Comparison of ENCODE assay signal across 1 cellular context in the genomic region with DNA sequence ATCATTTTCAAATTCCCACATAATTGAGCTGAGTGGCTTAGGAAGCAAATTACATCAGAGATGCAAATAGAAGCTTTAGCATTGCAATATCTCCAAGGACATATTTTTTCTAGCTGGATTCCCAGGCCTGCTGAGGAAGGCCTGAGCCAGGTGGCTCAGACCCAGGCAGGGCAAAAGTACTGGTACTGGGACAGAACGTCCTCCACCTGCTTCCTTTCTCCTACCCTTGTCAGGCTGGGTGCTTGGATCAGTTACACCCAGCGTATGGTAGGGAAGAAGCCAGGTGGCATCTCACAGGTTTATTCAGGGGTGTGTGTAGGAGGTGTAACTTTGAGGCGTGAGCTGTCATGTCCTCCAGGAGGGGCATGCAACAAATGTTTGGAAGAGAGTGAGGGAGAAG.
TF ChIP-seq lines count a peak whose summit lies in the region.

No MANE protein-coding gene starts in this region.

TF ChIP-seq in H1, 55 proteins besides CTCF, POLR2A, EP300 and RAD21:
- no peak for TF ChIP-seq CEBPB (IDR thresholded peaks at IDR 0.05; ENCODE audit: low read depth, low read length)
- TF ChIP-seq PHF8 (conservative IDR thresholded peaks at IDR 0.05; ENCODE audit: low read depth, low read length) = no peak
- TF ChIP-seq NRF1 (IDR thresholded peaks at IDR 0.05; ENCODE audit: low read depth, low read length) = no peak
- TF ChIP-seq, protein P1, sequence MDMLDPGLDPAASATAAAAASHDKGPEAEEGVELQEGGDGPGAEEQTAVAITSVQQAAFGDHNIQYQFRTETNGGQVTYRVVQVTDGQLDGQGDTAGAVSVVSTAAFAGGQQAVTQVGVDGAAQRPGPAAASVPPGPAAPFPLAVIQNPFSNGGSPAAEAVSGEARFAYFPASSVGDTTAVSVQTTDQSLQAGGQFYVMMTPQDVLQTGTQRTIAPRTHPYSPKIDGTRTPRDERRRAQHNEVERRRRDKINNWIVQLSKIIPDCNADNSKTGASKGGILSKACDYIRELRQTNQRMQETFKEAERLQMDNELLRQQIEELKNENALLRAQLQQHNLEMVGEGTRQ (IDR thresholded peaks at IDR 0.05; ENCODE audit: low read length) = no peak
- TF ChIP-seq TAF1 (IDR thresholded peaks at IDR 0.05; ENCODE audit: low read depth, low read length) = no peak
- TF ChIP-seq YY1 (IDR thresholded peaks at IDR 0.05; ENCODE audit: low read depth, low read length) = no peak
- no peak for TF ChIP-seq TAF7 (optimal IDR thresholded peaks at IDR 0.05; ENCODE audit: borderline replicate concordance, low read depth, low read length)
- no peak for TF ChIP-seq EZH2 (IDR thresholded peaks at IDR 0.05; ENCODE audit: low read depth, low read length, severe bottlenecking)
- TF ChIP-seq JUND (IDR thresholded peaks at IDR 0.05; ENCODE audit: low read length) = no peak
- TF ChIP-seq POU5F1 (IDR thresholded peaks at IDR 0.05; ENCODE audit: low read depth, low read length) = no peak
- TF ChIP-seq KDM5A (IDR thresholded peaks at IDR 0.05; ENCODE audit: low read length) = no peak
- TF ChIP-seq SAP30 (IDR thresholded peaks at IDR 0.05; ENCODE audit: insufficient read depth, insufficient replicate concordance, low read length) = no peak
- TF ChIP-seq ASH2L (IDR thresholded peaks at IDR 0.05; ENCODE audit: low read length) = no peak
- TF ChIP-seq MAFK (IDR thresholded peaks at IDR 0.05; ENCODE audit: low read depth, low read length) = no peak
- TF ChIP-seq RBBP5 (IDR thresholded peaks at IDR 0.05; ENCODE audit: borderline replicate concordance, low read depth, low read length) = no peak
- TF ChIP-seq KDM4A (IDR thresholded peaks at IDR 0.05; ENCODE audit: low read depth, low read length, severe bottlenecking) = no peak
- no peak for TF ChIP-seq POLR2AphosphoS5 (IDR thresholded peaks at IDR 0.05; ENCODE audit: low read depth, low read length)
- TF ChIP-seq SRF (IDR thresholded peaks at IDR 0.05; ENCODE audit: low read depth, low read length) = no peak
- TF ChIP-seq, protein P2, sequence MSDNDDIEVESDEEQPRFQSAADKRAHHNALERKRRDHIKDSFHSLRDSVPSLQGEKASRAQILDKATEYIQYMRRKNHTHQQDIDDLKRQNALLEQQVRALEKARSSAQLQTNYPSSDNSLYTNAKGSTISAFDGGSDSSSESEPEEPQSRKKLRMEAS (IDR thresholded peaks at IDR 0.05) = no peak
TF ChIP-seq in H1: peak in this region for 0.
